14 cellular contexts compared by ENCODE assay signal in genomic region chr16:22381392-22381791, GRCh38.
"Had no signal": no experiment of that assay in that cellular context is flagged by ENCODE, and none has a peak within 500 bp of the region (broad histone marks: within the 10 kb centered on the region; RNA-seq: fewer than 3 reads in every experiment).

No MANE protein-coding gene starts in this region.

- H3K27ac Mint-ChIP-seq: activated CD8-positive, alpha-beta memory T cell treated with anti-CD3 and anti-CD28 coated beads, Interleukin-2, amount 10 ng/mL, durations not matched to agents 7 days and 5 days; activated T-cell treated with anti-CD3 and anti-CD28 coated beads, Interleukin-2, amount 50 U/mL, for 24 hours; neural progenitor cell had no signal

- H3K4me1 Mint-ChIP-seq: neural progenitor cell had no signal

- H3K9me3 Mint-ChIP-seq: activated T-cell treated with anti-CD3 and anti-CD28 coated beads, Interleukin-2, amount 50 U/mL, for 24 hours; neural progenitor cell had no signal

- H3K4me1 ChIP-seq: neural progenitor cell, right lobe of liver had no signal

- H3K36me3 Mint-ChIP-seq: activated CD8-positive, alpha-beta memory T cell treated with anti-CD3 and anti-CD28 coated beads, Interleukin-2, amount 10 ng/mL, durations not matched to agents 7 days and 5 days; neural progenitor cell had no signal

- H3K9ac ChIP-seq: neural progenitor cell had no signal

- ATAC-seq: activated CD8-positive, alpha-beta memory T cell treated with anti-CD3 and anti-CD28 coated beads, Interleukin-2, amount 10 ng/mL, durations not matched to agents 7 days and 5 days; left colon; stimulated activated naive CD8-positive, alpha-beta T cell treated with anti-CD3 and anti-CD28 coated beads, Interleukin-15, Interleukin-2, amounts not matched to agents 100 U/mL and 50 U/mL, for 24 hours had no signal

- H3K27me3 Mint-ChIP-seq: activated CD8-positive, alpha-beta memory T cell treated with anti-CD3 and anti-CD28 coated beads, Interleukin-2, amount 10 ng/mL, durations not matched to agents 7 days and 5 days; activated T-cell treated with anti-CD3 and anti-CD28 coated beads, Interleukin-2, amount 50 U/mL, for 24 hours had no signal

- H3K4me3 ChIP-seq: dorsolateral prefrontal cortex, neural progenitor cell, right lobe of liver, smooth muscle cell, suprapubic skin, upper lobe of left lung had no signal

- H2AFZ ChIP-seq: neural progenitor cell had no signal

- H3K27me3 ChIP-seq: dorsolateral prefrontal cortex, right lobe of liver, suprapubic skin, upper lobe of left lung had no signal

- H3K36me3 ChIP-seq: neural progenitor cell, right lobe of liver, suprapubic skin, upper lobe of left lung, WERI-Rb-1 had no signal

- DNase-seq: activated CD8-positive, alpha-beta memory T cell treated with anti-CD3 and anti-CD28 coated beads, Interleukin-2, amount 10 ng/mL, durations not matched to agents 7 days and 5 days; activated gamma-delta T cell; activated T-cell treated with anti-CD3 and anti-CD28 coated beads, Interleukin-2, amount 50 U/mL, for 24 hours; amniotic stem cell; dorsolateral prefrontal cortex; left colon; midbrain; right lobe of liver; stimulated activated naive CD8-positive, alpha-beta T cell treated with anti-CD3 and anti-CD28 coated beads, Interleukin-15, Interleukin-2, amounts not matched to agents 100 U/mL and 50 U/mL, for 24 hours; upper lobe of left lung; WERI-Rb-1 had no signal

- H3K4me2 ChIP-seq: neural progenitor cell, smooth muscle cell had no signal

- H3K4me3 Mint-ChIP-seq: activated CD8-positive, alpha-beta memory T cell treated with anti-CD3 and anti-CD28 coated beads, Interleukin-2, amount 10 ng/mL, durations not matched to agents 7 days and 5 days; activated T-cell treated with anti-CD3 and anti-CD28 coated beads, Interleukin-2, amount 50 U/mL, for 24 hours; neural progenitor cell had no signal

- H3K27ac ChIP-seq: dorsolateral prefrontal cortex, neural progenitor cell, right lobe of liver, suprapubic skin, WERI-Rb-1 had no signal

- H3K9me3 ChIP-seq: right lobe of liver, suprapubic skin, upper lobe of left lung had no signal
